ENCODE assay signal across 16 cellular contexts in the genomic region with DNA sequence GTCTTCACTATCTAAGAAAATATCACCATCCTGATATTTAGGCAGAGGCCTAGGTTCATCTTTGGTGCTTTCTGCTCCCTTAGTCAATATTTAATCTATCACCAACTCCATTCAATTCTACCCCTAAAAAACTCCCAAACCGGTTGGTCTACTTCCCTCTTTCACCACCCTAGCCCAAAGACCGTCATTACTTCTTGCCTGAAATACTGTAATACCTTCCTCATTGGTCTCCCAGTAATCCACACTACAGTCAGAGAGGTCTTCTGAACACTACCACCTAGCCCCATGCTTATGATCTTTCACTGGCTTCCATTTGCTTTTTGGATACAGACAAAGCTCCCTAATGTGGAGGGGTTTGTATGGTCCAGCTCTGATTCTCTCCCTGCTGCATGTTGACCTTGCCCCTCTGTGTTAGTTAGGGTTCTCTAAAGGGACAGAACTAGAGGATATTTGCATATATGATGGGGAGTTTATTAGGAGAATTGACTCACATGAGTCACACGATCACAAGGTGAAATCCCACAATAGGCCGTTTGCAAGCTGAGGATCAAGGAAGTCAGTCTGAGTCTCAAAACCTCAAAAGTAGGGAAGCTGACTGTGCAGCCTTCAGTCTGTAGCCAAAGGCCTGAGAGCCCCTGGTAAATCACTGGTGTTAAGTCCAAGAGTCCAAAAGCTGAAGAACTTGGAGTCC. TPM values are rescaled to one million over a fixed set of nuclear protein-coding genes. Genes with fewer than 3 reads are reported as not detected.
DNase-seq lines count a peak whose midpoint lies in the region; ATAC-seq and TF ChIP-seq lines count a peak whose summit lies in the region.
"Had no signal": no experiment of that assay in that cellular context is flagged by ENCODE, and none has a peak within 500 bp of the region (broad histone marks: within the 10 kb centered on the region; RNA-seq: fewer than 3 reads in every experiment).

No MANE protein-coding gene starts in this region.

- no peak for TF ChIP-seq CTCF in GM12865 (IDR thresholded peaks at IDR 0.05; ENCODE audit: insufficient read depth, low read depth, low read length, missing control alignments)
- no peak for TF ChIP-seq CTCF in Loucy (conservative IDR thresholded peaks at IDR 0.05; ENCODE audit: low read length)
- TF ChIP-seq CTCF in hepatocyte (IDR thresholded peaks at IDR 0.05; ENCODE audit: poor library complexity): no peak

- H3K4me1 ChIP-seq in Loucy (ENCODE audit: insufficient read depth, low read length, poor library complexity, severe bottlenecking) (peaks cover 71% of the 10 kb centered on the region), hepatocyte (ENCODE audit: insufficient read depth) (no peaks in the 10 kb centered on the region)
- H3K4me1 ChIP-seq: testis had no signal

- H3K36me3 ChIP-seq in Loucy (ENCODE audit: insufficient read depth, low read length) (no peaks in the 10 kb centered on the region), hepatocyte (replicated peaks; ENCODE audit: insufficient read depth, low read depth) (no peaks in the 10 kb centered on the region)

- peak overlapping the region; percentile 16; the same call in 1 of the 2 replicates for H3K4me3 ChIP-seq in GM12865 (ENCODE audit: low read depth, low read length)
- H3K4me3 ChIP-seq in Loucy (ENCODE audit: low read length, poor library complexity, severe bottlenecking): peak overlapping the region; percentile 85
- H3K4me3 ChIP-seq in hepatocyte: no peak overlapping the region
- H3K4me3 ChIP-seq: SK-N-MC, skin epidermis, testis had no signal

- no peaks in the 10 kb centered on the region for H3K9me3 ChIP-seq in Loucy (ENCODE audit: insufficient read depth, low read depth, low read length)
- no peaks in the 10 kb centered on the region for H3K9me3 ChIP-seq in hepatocyte (ENCODE audit: low read depth)
- H3K9me3 ChIP-seq: testis had no signal

- peaks cover 46% of the 10 kb centered on the region for H4K20me1 ChIP-seq in Loucy (ENCODE audit: insufficient read depth, low read length, poor library complexity, severe bottlenecking)
- no peaks in the 10 kb centered on the region for H4K20me1 ChIP-seq in hepatocyte (ENCODE audit: insufficient read depth, poor library complexity, severe bottlenecking)

- 84% methylated on average over 4 of the region's 4 CpGs for WGBS in hepatocyte (ENCODE audit: low lambda C conversion rate, missing lambda C conversion rate)

- no peak overlapping the region for H3K27ac ChIP-seq in hepatocyte
- H3K27ac ChIP-seq: SK-N-MC, testis had no signal

- no peak overlapping the region for H2AFZ ChIP-seq in Loucy (ENCODE audit: low read length)
- H2AFZ ChIP-seq in hepatocyte: no peak overlapping the region

- H3K27me3 ChIP-seq in Loucy (ENCODE audit: insufficient read depth, low read length, poor library complexity, severe bottlenecking) (no peaks in the 10 kb centered on the region), hepatocyte (peaks cover 7% of the 10 kb centered on the region)
- H3K27me3 ChIP-seq: testis had no signal

- H3K9me2 ChIP-seq in Loucy (replicated peaks; ENCODE audit: low read depth, low read length) (no peaks in the 10 kb centered on the region), hepatocyte (replicated peaks; ENCODE audit: insufficient read depth) (no peaks in the 10 kb centered on the region)

- DNase-seq in GM12865 (ENCODE audit: low read depth): peak; percentile 64
- peak; percentile 11 for DNase-seq in hepatocyte (ENCODE audit: low spot score)
- DNase-seq in RKO (ENCODE audit: low spot score): no peak
- DNase-seq in superior temporal gyrus (ENCODE audit: extremely low spot score): no peak
- DNase-seq in HuH-7 (ENCODE audit: low spot score): no peak
- DNase-seq: activated T-cell treated with anti-CD3 and anti-CD28 coated beads, Interleukin-2, amount 50 U/mL, for 24 hours; amygdala; CD4-positive, alpha-beta memory T cell; NCI-H1694 treated with DMSO at 0.1 percent for 48 hours; NCI-H774; testis had no signal

- ATAC-seq in GM21529 (IDR thresholded peaks at IDR 0.05; ENCODE audit: unreplicated experiment) (peak; percentile 33), HG03280 (IDR thresholded peaks at IDR 0.05; ENCODE audit: unreplicated experiment) (no peak)

- peak overlapping the region; percentile 94 for H3K4me2 ChIP-seq in Loucy (ENCODE audit: low read depth, low read length, poor library complexity, severe bottlenecking)
- no peak overlapping the region for H3K4me2 ChIP-seq in hepatocyte

- H3K79me2 ChIP-seq in Loucy (ENCODE audit: insufficient read depth, low read length): peaks cover 99% of the 10 kb centered on the region
- H3K79me2 ChIP-seq in hepatocyte: no peaks in the 10 kb centered on the region

- no peaks in the 10 kb centered on the region for H3F3A ChIP-seq in Loucy (ENCODE audit: low read depth)

- peak overlapping the region; percentile 98 for H3K9ac ChIP-seq in Loucy (ENCODE audit: low read depth, low read length, poor library complexity, severe bottlenecking)

RNA-seq across cellular contexts. Expression of a gene that starts 36.4 kb away (rescaled TPM):
- total RNA-seq in hepatocyte: 88.2 and 99.4 TPM in 2 replicates
- polyA plus RNA-seq in hepatocyte: 31.5 and 33.4 TPM in 2 replicates

Comparison
In these comparisons a context has a peak if more than half of its experiments do, and no peak if none do; other contexts are left out.
1. DNase-seq: peak in GM12865 (single experiment) and hepatocyte (single experiment); none in RKO (single experiment), superior temporal gyrus (single experiment) and HuH-7 (single experiment).